In genomic region chr11:94603587-94603986, GRCh38 we compare ENCODE assay signal across 2 cellular contexts.
A peak's percentile ranks its signal among the peaks of the same experiment; 100 is the strongest.
TF ChIP-seq lines count a peak whose summit lies in the region.

No MANE protein-coding gene starts in this region.

TF ChIP-seq in A549, 52 proteins besides CTCF, POLR2A, EP300 and RAD21:
- TF ChIP-seq PHF8 (IDR thresholded peaks at IDR 0.05; ENCODE audit: borderline replicate concordance, low read depth) (no peak), HOXB13 (CRISPR knock-in tag; IDR thresholded peaks at IDR 0.05; ENCODE audit: low read depth) (no peak), RNF2 (IDR thresholded peaks at IDR 0.05; ENCODE audit: borderline replicate concordance, low read depth) (no peak), NR3C1 (IDR thresholded peaks at IDR 0.05) (no peak), HDAC2 (IDR thresholded peaks at IDR 0.05) (no peak), ZFP36 (IDR thresholded peaks at IDR 0.05; ENCODE audit: borderline replicate concordance, partially characterized antibody) (no peak)
- TF ChIP-seq, protein P1, sequence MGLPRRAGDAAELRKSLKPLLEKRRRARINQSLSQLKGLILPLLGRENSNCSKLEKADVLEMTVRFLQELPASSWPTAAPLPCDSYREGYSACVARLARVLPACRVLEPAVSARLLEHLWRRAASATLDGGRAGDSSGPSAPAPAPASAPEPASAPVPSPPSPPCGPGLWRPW (IDR thresholded peaks at IDR 0.05): no peak

TF ChIP-seq in IMR-90, 13 proteins besides CTCF, POLR2A, EP300 and RAD21 (continued from another document):
- peak; percentile 85 for TF ChIP-seq CEBPB (IDR thresholded peaks at IDR 0.05; ENCODE audit: low read depth, low read length)
